In the genomic region with DNA sequence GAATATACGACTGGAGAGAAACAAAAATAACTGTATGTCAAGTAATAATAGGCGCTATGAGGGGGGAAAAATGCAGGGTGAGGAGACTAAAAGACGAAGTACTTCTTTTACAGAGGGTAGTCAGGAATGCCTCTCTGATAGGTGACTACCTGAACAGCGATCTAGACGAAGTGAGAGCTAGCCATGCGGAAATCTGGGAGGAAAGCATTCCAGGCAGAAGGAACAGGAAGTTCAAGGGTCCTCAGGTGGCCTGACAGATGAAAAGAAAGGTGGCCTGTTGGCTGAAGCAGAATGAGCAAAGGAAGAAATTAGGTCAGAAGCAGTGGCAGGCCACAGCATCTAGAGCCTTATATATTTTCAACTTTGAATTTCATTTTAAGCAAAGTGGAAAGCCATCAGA, we compare ENCODE assay signal across 28 cellular contexts. TPM values are rescaled to one million over a fixed set of nuclear protein-coding genes. Genes with fewer than 3 reads are reported as not detected.
DNase-seq lines count a peak whose midpoint lies in the region; ATAC-seq and TF ChIP-seq lines count a peak whose summit lies in the region.
"Had no signal": no experiment of that assay in that cellular context is flagged by ENCODE, and none has a peak within 500 bp of the region (broad histone marks: within the 10 kb centered on the region; RNA-seq: fewer than 3 reads in every experiment).

No MANE protein-coding gene starts in this region.

- H3K4me1 Mint-ChIP-seq in natural killer cell: peaks cover 59 to 65% of the 10 kb centered on the region in 2 donors
- H3K4me1 Mint-ChIP-seq in natural killer cell treated with Interleukin-12 subunit alpha and Interleukin-12 subunit beta and Interleukin-15 and Interleukin-18, amount 100 ng/mL, for 72 hours (ENCODE audit: low read depth in 2 of 2): peaks cover 18 to 40% of the 10 kb centered on the region in 2 donors

- intact Hi-C loops in natural killer cell (cut with micrococcal nuclease): no loop called here

- H3K9me3 Mint-ChIP-seq in natural killer cell: no peaks in the 10 kb centered on the region
- H3K9me3 Mint-ChIP-seq in natural killer cell treated with Interleukin-12 subunit alpha and Interleukin-12 subunit beta and Interleukin-15 and Interleukin-18, amount 100 ng/mL, for 72 hours: no peaks in the 10 kb centered on the region

- no peak for TF ChIP-seq CTCF in natural killer cell (IDR thresholded peaks at IDR 0.05)

- no peaks in the 10 kb centered on the region for H3K27me3 Mint-ChIP-seq in natural killer cell (ENCODE audit: low read depth in 2 of 2)
- H3K27me3 Mint-ChIP-seq in natural killer cell treated with Interleukin-12 subunit alpha and Interleukin-12 subunit beta and Interleukin-15 and Interleukin-18, amount 100 ng/mL, for 72 hours: no peaks in the 10 kb centered on the region

- ATAC-seq in natural killer cell (no peak), HG03354 (IDR thresholded peaks at IDR 0.05; ENCODE audit: poor library complexity, severe bottlenecking, unreplicated experiment) (no peak), HG03439 (IDR thresholded peaks at IDR 0.05; ENCODE audit: unreplicated experiment) (no peak), GM21786 (IDR thresholded peaks at IDR 0.05; ENCODE audit: unreplicated experiment) (no peak)
- no peak for ATAC-seq in natural killer cell treated with Interleukin-12 subunit alpha and Interleukin-12 subunit beta and Interleukin-15 and Interleukin-18, amount 100 ng/mL, for 72 hours
- ATAC-seq: GM12878, HCT116, HepG2, K562, Right ventricle myocardium inferior, SK-N-SH treated with all-trans-retinoic acid at 6 μM for 48 hours had no signal

- H3K27ac Mint-ChIP-seq in natural killer cell: peak overlapping the region; percentile 33 to 36
- H3K27ac Mint-ChIP-seq in natural killer cell treated with Interleukin-12 subunit alpha and Interleukin-12 subunit beta and Interleukin-15 and Interleukin-18, amount 100 ng/mL, for 72 hours: no peak overlapping the region

- no peak for DNase-seq in natural killer cell
- DNase-seq in natural killer cell treated with Interleukin-12 subunit alpha and Interleukin-12 subunit beta and Interleukin-15 and Interleukin-18, amount 100 ng/mL, for 72 hours (ENCODE audit: low spot score): no peak
- peak; percentile 17 for DNase-seq in cerebellar cortex (ENCODE audit: low spot score)
- peak; percentile 71 for DNase-seq in kidney tubule cell (ENCODE audit: low spot score)
- no peak for DNase-seq in NCI-H2227 (lab: John Stamatoyannopoulos, UW; ENCODE audit: unreplicated experiment)
- DNase-seq: 8988T; ACHN; BE2C; GDM1; Kasumi-1; NCI-H1092 treated with DMSO at 0.1 percent for 48 hours; NCI-H1436; NCI-H187; NCI-H2081 treated with DMSO at 0.1 percent for 48 hours; NCI-H2171 treated with DMSO at 0.1 percent for 48 hours; NCI-H748 treated with DMSO at 0.1 percent for 48 hours; NK-92 treated with Interleukin-12 subunit alpha and Interleukin-12 subunit beta, amount 100 ng/mL, for 24 hours; PC-9; SJCRH30 had no signal

- no peak overlapping the region for H3K4me3 Mint-ChIP-seq in natural killer cell
- H3K4me3 Mint-ChIP-seq in natural killer cell treated with Interleukin-12 subunit alpha and Interleukin-12 subunit beta and Interleukin-15 and Interleukin-18, amount 100 ng/mL, for 72 hours: no peak overlapping the region

- H3K36me3 Mint-ChIP-seq in natural killer cell: no peaks in the 10 kb centered on the region
- no peaks in the 10 kb centered on the region for H3K36me3 Mint-ChIP-seq in natural killer cell treated with Interleukin-12 subunit alpha and Interleukin-12 subunit beta and Interleukin-15 and Interleukin-18, amount 100 ng/mL, for 72 hours

RNA-seq across cellular contexts. Expression of a gene that starts 13.3 kb away (rescaled TPM):
- total RNA-seq in natural killer cell: 100 to 1,000 TPM in 1 of 3 donors, 10 to 100 TPM in 2; 85.1 to 116 (median 93.4) TPM
- total RNA-seq in natural killer cell treated with Interleukin-12 subunit alpha and Interleukin-12 subunit beta and Interleukin-15 and Interleukin-18, amount 100 ng/mL, for 72 hours: 10 to 100 TPM; 46.0 to 54.9 TPM

Comparison
In these comparisons a context has a peak if more than half of its experiments do, and no peak if none do; other contexts are left out.
1. H3K27ac Mint-ChIP-seq: peak in natural killer cell (2 of 2); none in natural killer cell treated with Interleukin-12 subunit alpha and Interleukin-12 subunit beta and Interleukin-15 and Interleukin-18, amount 100 ng/mL, for 72 hours (0 of 2).
2. DNase-seq: peak in cerebellar cortex (single experiment) and kidney tubule cell (single experiment); none in natural killer cell (single experiment), natural killer cell treated with Interleukin-12 subunit alpha and Interleukin-12 subunit beta and Interleukin-15 and Interleukin-18, amount 100 ng/mL, for 72 hours (single experiment) and NCI-H2227 (single experiment).